Comparison of ENCODE assay signal across 8 cellular contexts in the genomic region with DNA sequence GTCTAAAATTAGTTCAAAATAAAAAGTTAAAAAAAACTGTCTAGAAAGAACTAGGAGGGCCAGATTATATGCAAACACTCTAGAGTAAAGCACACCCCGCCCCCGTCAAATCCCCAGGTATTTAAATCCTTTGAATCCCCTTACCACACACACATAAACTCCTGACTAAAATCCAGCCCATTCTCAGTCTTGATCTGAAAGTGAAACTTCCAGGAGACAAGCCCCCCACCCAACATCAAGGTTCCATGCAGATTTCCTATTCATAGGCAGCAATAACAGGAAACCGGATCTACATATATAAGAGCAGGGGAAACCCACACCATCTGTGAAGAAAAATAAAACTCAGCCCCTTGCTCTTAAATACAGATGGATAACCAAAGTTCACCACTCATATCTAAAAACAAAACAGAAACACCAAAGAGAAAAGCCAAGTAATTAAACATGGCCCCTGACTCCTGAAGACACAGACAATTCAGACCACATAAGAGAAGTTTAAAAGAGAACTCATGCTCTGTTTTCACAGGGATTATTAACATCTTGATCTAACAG. TPM values are rescaled to one million over a fixed set of nuclear protein-coding genes. Genes with fewer than 3 reads are reported as not detected.
DNase-seq lines count a peak whose midpoint lies in the region; ATAC-seq, FAIRE-seq and TF ChIP-seq lines count a peak whose summit lies in the region.

No MANE protein-coding gene starts in this region.

- peak; percentile 45 for DNase-seq in activated CD4-positive, CD25-positive, alpha-beta regulatory T cell treated with anti-CD3 and anti-CD28 coated beads, Interleukin-2, amount 50 U/mL, for 72 hours
- peak; percentile 33 for DNase-seq in stimulated activated CD4-positive, alpha-beta T cell treated with anti-CD3 and anti-CD28 coated beads, Interleukin-1b, Interleukin-23, amount 100 ng/mL, for 48 hours
- DNase-seq in NCI-H526 (lab: John Stamatoyannopoulos, UW) = no peak
- DNase-seq in SK-N-DZ (ENCODE audit: low spot score) = no peak
- DNase-seq in lower lobe of right lung = no peak
- no peak for DNase-seq in kidney

- H3K9ac ChIP-seq in kidney (ENCODE audit: low read length in 2 of 2) = no peak overlapping the region

- intact Hi-C loops in lower lobe of right lung (cut with DNase I) (no loop called here), kidney (cut with DNase I) (no loop called here)

- ATAC-seq in GM19351 (IDR thresholded peaks at IDR 0.05; ENCODE audit: unreplicated experiment) = peak; percentile 96
- peak; percentile 95 for ATAC-seq in HG02973 (IDR thresholded peaks at IDR 0.05; ENCODE audit: unreplicated experiment)
- no peak for ATAC-seq in lower lobe of right lung

- no peak for FAIRE-seq in kidney (lab: Jason Lieb, UNC)

- TF ChIP-seq CTCF in lower lobe of right lung (IDR thresholded peaks at IDR 0.05) (no peak), kidney (IDR thresholded peaks at IDR 0.05; ENCODE audit: borderline replicate concordance, extremely low read depth, insufficient read depth) (no peak)

- H3K27ac ChIP-seq in lower lobe of right lung (no peak overlapping the region), kidney (ENCODE audit: low read depth in 2 of 2, low read length in 2 of 2) (no peak overlapping the region)

- H3K36me3 ChIP-seq in lower lobe of right lung (no peaks in the 10 kb centered on the region), kidney (ENCODE audit: control insufficient read depth in 1 of 2, insufficient read depth in 2 of 2, low read length in 2 of 2) (no peaks in the 10 kb centered on the region)

- no peaks in the 10 kb centered on the region for H3K9me3 ChIP-seq in lower lobe of right lung
- H3K9me3 ChIP-seq in kidney (ENCODE audit: control insufficient read depth in 1 of 2, low read length in 2 of 2) = no peaks in the 10 kb centered on the region

- no peak overlapping the region for H3K4me3 ChIP-seq in lower lobe of right lung
- H3K4me3 ChIP-seq in kidney (ENCODE audit: low read length in 2 of 2) = no peak overlapping the region

- no peaks in the 10 kb centered on the region for H3K27me3 ChIP-seq in lower lobe of right lung (ENCODE audit: low read depth)

- no peaks in the 10 kb centered on the region for H3K4me1 ChIP-seq in lower lobe of right lung
- no peaks in the 10 kb centered on the region for H3K4me1 ChIP-seq in kidney (ENCODE audit: control insufficient read depth in 1 of 2, insufficient read depth in 1 of 2, low read depth in 1 of 2, low read length in 2 of 2)

RNA-seq across cellular contexts. Expression of a gene that starts 42.3 kb away (rescaled TPM):
- polyA plus RNA-seq in SK-N-DZ (2014; cell fraction: cytosol; rRNA removed) = 1.9 and 2.4 TPM in 2 replicates
- polyA plus RNA-seq in SK-N-DZ (2014; cell fraction: nucleus; rRNA removed) = 1.2 and 4.3 TPM in 2 replicates
- total RNA-seq in lower lobe of right lung = 14.3 TPM
- total RNA-seq in kidney = 8.0 TPM
- polyA plus RNA-seq in kidney (ENCODE audit: insufficient read depth, low read depth, low replicate concordance) = 1.5 TPM

Comparison
In these comparisons a context has a peak if more than half of its experiments do, and no peak if none do; other contexts are left out.
1. ATAC-seq: peak in GM19351 (single experiment) and HG02973 (single experiment); none in lower lobe of right lung (0 of 2).
2. DNase-seq: peak in activated CD4-positive, CD25-positive, alpha-beta regulatory T cell treated with anti-CD3 and anti-CD28 coated beads, Interleukin-2, amount 50 U/mL, for 72 hours (single experiment) and stimulated activated CD4-positive, alpha-beta T cell treated with anti-CD3 and anti-CD28 coated beads, Interleukin-1b, Interleukin-23, amount 100 ng/mL, for 48 hours (single experiment); none in NCI-H526 (0 of 2), SK-N-DZ (single experiment), lower lobe of right lung (single experiment) and kidney (single experiment).